ENCODE assay signal across 11 cellular contexts in genomic region chr1:211813590-211813989, GRCh38. TPM values are rescaled to one million over a fixed set of nuclear protein-coding genes. Genes with fewer than 3 reads are reported as not detected.
DNase-seq lines count a peak whose midpoint lies in the region; ATAC-seq, FAIRE-seq and TF ChIP-seq lines count a peak whose summit lies in the region.
"Had no signal": no experiment of that assay in that cellular context is flagged by ENCODE, and none has a peak within 500 bp of the region (broad histone marks: within the 10 kb centered on the region; RNA-seq: fewer than 3 reads in every experiment).

No MANE protein-coding gene starts in this region.

- H3K27me3 Mint-ChIP-seq in astrocyte (ENCODE audit: low read depth, unreplicated experiment), result no peaks in the 10 kb centered on the region
- H3K27me3 Mint-ChIP-seq: naive thymus-derived CD4-positive, alpha-beta T cell had no signal

- no peaks in the 10 kb centered on the region for H3K79me2 ChIP-seq in astrocyte (ENCODE audit: insufficient read depth, low read length)

- H3K27me3 ChIP-seq in astrocyte (ENCODE audit: insufficient read depth, low read length) (no peaks in the 10 kb centered on the region), heart left ventricle (no peaks in the 10 kb centered on the region), gastrocnemius medialis (no peaks in the 10 kb centered on the region), BE2C (no peaks in the 10 kb centered on the region)

- peaks cover 1% of the 10 kb centered on the region for H3K9me3 Mint-ChIP-seq in astrocyte (ENCODE audit: unreplicated experiment)

- in situ Hi-C loops in gastrocnemius medialis (cut with MboI; ENCODE audit: low sequenced_read_pairs in 4 of 4), result no loop called here

- H3K36me3 Mint-ChIP-seq in astrocyte (ENCODE audit: low read depth, unreplicated experiment), result peaks cover 17% of the 10 kb centered on the region

- intact Hi-C loops in heart left ventricle (cut with DNase I) (no loop called here), gastrocnemius medialis (cut with DNase I; ENCODE audit: low total_unique reads) (no loop called here)

- TF ChIP-seq CTCF in astrocyte (IDR thresholded peaks at IDR 0.05; ENCODE audit: insufficient read depth, low read depth, low read length) (no peak), heart left ventricle (IDR thresholded peaks at IDR 0.05) (no peak), gastrocnemius medialis (IDR thresholded peaks at IDR 0.05 in 4 of 5, conservative IDR thresholded peaks at IDR 0.05 in 1 of 5) (no peak), BE2C (IDR thresholded peaks at IDR 0.05; ENCODE audit: low read depth, low read length) (no peak)

- TF ChIP-seq POLR2A in heart left ventricle (IDR thresholded peaks at IDR 0.05) (no peak), gastrocnemius medialis (IDR thresholded peaks at IDR 0.05) (no peak)

- no peaks in the 10 kb centered on the region for H3K36me3 ChIP-seq in astrocyte (ENCODE audit: insufficient read depth, low read length)
- peaks cover 0 to 33% (median 16%) of the 10 kb centered on the region in 9 donors for H3K36me3 ChIP-seq in heart left ventricle
- H3K36me3 ChIP-seq in gastrocnemius medialis, result peaks cover 0 to 9% of the 10 kb centered on the region in 2 donors
- H3K36me3 ChIP-seq in BE2C, result no peaks in the 10 kb centered on the region; the same call in none of the 2 replicates

- H3K4me1 ChIP-seq in astrocyte (ENCODE audit: insufficient read depth, low read length) (peaks cover 5% of the 10 kb centered on the region), heart left ventricle (peaks cover 0 to 26% (median 3%) of the 10 kb centered on the region in 12 donors), gastrocnemius medialis (peaks cover 4 to 6% of the 10 kb centered on the region in 2 donors), BE2C (no peaks in the 10 kb centered on the region)

- no peak for FAIRE-seq in astrocyte (lab: Jason Lieb, UNC)
- FAIRE-seq: endothelial cell of umbilical vein, H1 had no signal

- no peak overlapping the region for H3K4me3 ChIP-seq in Jurkat, Clone E6-1 (ENCODE audit: low read length)
- H3K4me3 ChIP-seq in astrocyte (ENCODE audit: insufficient read depth, low read depth, low read length) (no peak overlapping the region), heart left ventricle (no peak overlapping the region), gastrocnemius medialis (no peak overlapping the region), BE2C (ENCODE audit: low read depth, low read length) (no peak overlapping the region)

- no peak overlapping the region for H3K27ac Mint-ChIP-seq in astrocyte (ENCODE audit: unreplicated experiment)
- H3K27ac Mint-ChIP-seq: naive thymus-derived CD4-positive, alpha-beta T cell had no signal

- ATAC-seq in heart left ventricle (peak in 3 of 4 donors; percentile 74 to 88 (median 84)), gastrocnemius medialis (peak; percentile 80 to 99)
- ATAC-seq: naive thymus-derived CD4-positive, alpha-beta T cell had no signal

- peak; percentile 19 for DNase-seq in Jurkat, Clone E6-1 (ENCODE audit: low read depth, low spot score)
- DNase-seq in astrocyte (ENCODE audit: low read depth), result peak; percentile 65
- DNase-seq in heart left ventricle, result peak in 4 of 5 donors; percentile 21 to 62 (median 54)
- peak; percentile 24 to 85 for DNase-seq in gastrocnemius medialis
- DNase-seq in BE2C, result no peak
- no peak for DNase-seq in epidermal melanocyte (ENCODE audit: insufficient read length, low spot score)
- no peak for DNase-seq in HuH-7 (ENCODE audit: low spot score)
- DNase-seq: naive thymus-derived CD4-positive, alpha-beta T cell; NCI-H774 had no signal

- no peak overlapping the region for H2AFZ ChIP-seq in astrocyte (ENCODE audit: low read depth, low read length)

- H3K9ac ChIP-seq in astrocyte (ENCODE audit: low read length), result no peak overlapping the region

- no peak overlapping the region for H3K4me3 Mint-ChIP-seq in astrocyte (ENCODE audit: unreplicated experiment)
- H3K4me3 Mint-ChIP-seq: naive thymus-derived CD4-positive, alpha-beta T cell had no signal

- H4K20me1 ChIP-seq in astrocyte (ENCODE audit: insufficient read depth, low read length), result peaks cover 3% of the 10 kb centered on the region

- no peak overlapping the region for H3K4me2 ChIP-seq in astrocyte (ENCODE audit: low read length)

- H3K27ac ChIP-seq in astrocyte (ENCODE audit: low read depth, low read length) (no peak overlapping the region), heart left ventricle (no peak overlapping the region), gastrocnemius medialis (no peak overlapping the region)

- no peaks in the 10 kb centered on the region for H3K9me3 ChIP-seq in astrocyte (ENCODE audit: insufficient read depth, low read depth, low read length)
- H3K9me3 ChIP-seq in heart left ventricle, result peaks cover 0 to 6% (median 0%) of the 10 kb centered on the region in 12 donors
- no peaks in the 10 kb centered on the region for H3K9me3 ChIP-seq in gastrocnemius medialis
- H3K9me3 ChIP-seq in BE2C, result no peaks in the 10 kb centered on the region; the same call in 1 of the 2 replicates

- H3K4me1 Mint-ChIP-seq in astrocyte (ENCODE audit: low read depth, unreplicated experiment), result no peaks in the 10 kb centered on the region

RNA-seq across cellular contexts. Expression of gene LPGAT1, which starts 17.0 kb away (rescaled TPM):
- 7.3 TPM for polyA plus RNA-seq in Jurkat, Clone E6-1 (2012; ENCODE audit: insufficient read depth, insufficient read length)
- total RNA-seq in astrocyte, result 36.7 and 37.7 TPM in 2 replicates
- total RNA-seq in heart left ventricle, result 10 to 100 TPM; 19.0 to 40.0 (median 30.9) TPM
- polyA plus RNA-seq in heart left ventricle, result 10 to 100 TPM in 1 of 2 donors, 1 to 10 TPM in 1; 5.6 to 11.7 TPM
- 10 to 100 TPM; 11.2 to 51.4 (median 21.5) TPM for total RNA-seq in gastrocnemius medialis
- polyA plus RNA-seq in BE2C (2012; ENCODE audit: insufficient read depth, insufficient read length, low read depth), result 9.3 TPM

Comparison
In these comparisons a context has a peak if more than half of its experiments do, and no peak if none do; other contexts are left out.
1. DNase-seq: peak in Jurkat, Clone E6-1 (single experiment), astrocyte (single experiment), heart left ventricle (4 of 5) and gastrocnemius medialis (2 of 2); none in BE2C (single experiment), epidermal melanocyte (single experiment) and HuH-7 (single experiment).